In the genomic region with DNA sequence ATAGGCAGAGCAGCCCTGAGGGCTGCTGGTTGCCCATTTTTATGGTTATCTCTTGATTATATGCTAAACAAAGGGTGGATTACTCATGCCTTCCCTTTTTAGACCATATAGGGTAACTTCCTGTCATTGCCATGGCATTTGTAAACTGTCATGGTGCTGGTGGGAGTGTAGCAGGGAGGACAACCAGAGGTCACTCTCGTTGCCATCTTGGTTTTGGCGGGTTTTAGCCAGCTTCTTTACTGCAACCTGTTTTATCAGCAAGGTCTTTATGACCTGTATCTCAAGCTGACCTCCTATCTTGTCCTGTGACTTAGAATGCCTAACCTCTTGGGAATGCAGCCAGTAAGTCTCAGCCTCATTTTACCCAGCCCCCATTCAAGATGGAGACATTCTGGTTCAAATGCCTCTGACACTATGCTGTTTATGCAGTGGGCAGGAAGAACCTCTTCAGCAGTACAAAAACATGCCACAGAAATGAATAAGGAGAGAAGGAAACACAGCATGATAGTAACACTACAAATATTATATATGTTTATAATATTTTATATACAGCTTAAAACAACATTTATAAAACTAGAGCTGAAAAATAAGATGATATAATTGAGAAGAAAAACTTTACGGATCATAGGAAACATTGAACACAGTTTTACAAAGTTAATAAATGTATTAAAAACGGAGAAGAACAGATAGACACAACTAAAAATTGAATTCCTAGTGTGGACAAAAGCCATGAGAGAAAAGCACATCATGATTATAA, we compare ENCODE assay signal across 24 cellular contexts. TPM values are rescaled to one million over a fixed set of nuclear protein-coding genes. Genes with fewer than 3 reads are reported as not detected.
DNase-seq lines count a peak whose midpoint lies in the region; ATAC-seq, FAIRE-seq and TF ChIP-seq lines count a peak whose summit lies in the region.
"Had no signal": no experiment of that assay in that cellular context is flagged by ENCODE, and none has a peak within 500 bp of the region (broad histone marks: within the 10 kb centered on the region; RNA-seq: fewer than 3 reads in every experiment).

No MANE protein-coding gene starts in this region.

- no peak overlapping the region for H3K27ac ChIP-seq in H1 (ENCODE audit: low read depth, low read length)
- no peak overlapping the region for H3K27ac ChIP-seq in foreskin keratinocyte
- H3K27ac ChIP-seq: 22Rv1; BLaER1 treated with 17β-estradiol and CSF1 and Interleukin-3, amounts not matched to agents 10 nM and 100 nM; GM23248 had no signal

- H3K18ac ChIP-seq in H1 (ENCODE audit: extremely low read depth, low read length): no peak overlapping the region

- 90% methylated on average over 4 of the region's 4 CpGs; no CpG with 5 or more reads in 1 of the 2 experiments for WGBS in H1 (ENCODE audit: extremely low coverage in 1 of 2, insufficient coverage in 1 of 2, insufficient read length in 1 of 2, insufficient replicate concordance in 2 of 2, low coverage in 1 of 2, low lambda C conversion rate in 2 of 2, missing lambda C conversion rate in 1 of 2), 2 experiments

- no peak overlapping the region for H3K14ac ChIP-seq in H1 (ENCODE audit: insufficient read length)

- H3K4me3 ChIP-seq in H1 (ENCODE audit: extremely low read depth in 1 of 4, insufficient read depth in 2 of 4, low read depth in 3 of 4, low read length in 4 of 4): no peak overlapping the region
- H3K4me3 ChIP-seq: BLaER1 treated with 17β-estradiol and CSF1 and Interleukin-3, amounts not matched to agents 10 nM and 100 nM; GM23248 had no signal

- TF ChIP-seq CTCF in H1 (IDR thresholded peaks at IDR 0.05; ENCODE audit: control extremely low read depth in 1 of 3, insufficient read depth in 1 of 3, low read depth in 1 of 3, low read length in 3 of 3): no peak
- TF ChIP-seq CTCF in foreskin keratinocyte (conservative IDR thresholded peaks at IDR 0.05): no peak

- H2BK15ac ChIP-seq in H1 (ENCODE audit: low read length): no peak overlapping the region

- H4K91ac ChIP-seq in H1 (replicated peaks; ENCODE audit: insufficient read length, low read length): no peak overlapping the region

- H4K20me1 ChIP-seq in H1 (replicated peaks in 1 of 2; ENCODE audit: control insufficient read depth in 1 of 2, insufficient read depth in 2 of 2, low read length in 2 of 2): no peaks in the 10 kb centered on the region
- H4K20me1 ChIP-seq: BLaER1 treated with 17β-estradiol and CSF1 and Interleukin-3, amounts not matched to agents 10 nM and 100 nM had no signal

- H3K79me1 ChIP-seq in H1 (ENCODE audit: low read depth, low read length): no peaks in the 10 kb centered on the region

- intact Hi-C loops in activated CD4-positive, alpha-beta T cell treated with anti-CD3 and anti-CD28 coated beads, Interleukin-2, amount 10 ng/mL, durations not matched to agents 24 days and 14 days (cut with micrococcal nuclease): no loop called here

- H3K9me3 ChIP-seq in H1 (ENCODE audit: insufficient read depth in 2 of 2, low read depth in 1 of 2, low read length in 1 of 2): no peaks in the 10 kb centered on the region
- H3K9me3 ChIP-seq: Caco-2 had no signal

- no peak overlapping the region; a peak in 1 of 4 replicates for H3K4me2 ChIP-seq in H1 (ENCODE audit: insufficient read depth in 1 of 2, low read depth in 2 of 2, low read length in 2 of 2)
- H3K4me2 ChIP-seq: BLaER1 treated with 17β-estradiol and CSF1 and Interleukin-3, amounts not matched to agents 10 nM and 100 nM had no signal

- H3K27me3 ChIP-seq in H1 (replicated peaks in 1 of 4; ENCODE audit: control insufficient read depth in 3 of 4, extremely low read depth in 1 of 4, insufficient read depth in 3 of 4, low read length in 3 of 4): peaks cover 0 to 4% (median 2%) of the 10 kb centered on the region in 4 experiments; a peak in 3 of 7 replicates
- H3K27me3 ChIP-seq in foreskin keratinocyte: no peaks in the 10 kb centered on the region
- H3K27me3 ChIP-seq: BLaER1 treated with 17β-estradiol and CSF1 and Interleukin-3, amounts not matched to agents 10 nM and 100 nM had no signal

- no peak overlapping the region for H3K9ac ChIP-seq in H1 (replicated peaks in 1 of 4; ENCODE audit: extremely low read depth in 1 of 4, low read depth in 3 of 4, low read length in 3 of 4)
- H3K9ac ChIP-seq: BLaER1 treated with 17β-estradiol and CSF1 and Interleukin-3, amounts not matched to agents 10 nM and 100 nM; GM23248 had no signal

- ATAC-seq in foreskin keratinocyte: no peak
- ATAC-seq: HCT116, Right ventricle myocardium inferior had no signal

- no peaks in the 10 kb centered on the region for H3K23me2 ChIP-seq in H1 (ENCODE audit: low read depth, low read length)

- no peaks in the 10 kb centered on the region for H3K36me3 ChIP-seq in H1 (ENCODE audit: control insufficient read depth in 2 of 4, insufficient read depth in 4 of 4, low read length in 3 of 4)
- H3K36me3 ChIP-seq: BLaER1 treated with 17β-estradiol and CSF1 and Interleukin-3, amounts not matched to agents 10 nM and 100 nM had no signal

- H3K4me1 ChIP-seq in H1 (replicated peaks in 1 of 4; ENCODE audit: control insufficient read depth in 3 of 4, insufficient read depth in 4 of 4, low read length in 3 of 4): peaks cover 8 to 16% (median 14%) of the 10 kb centered on the region in 4 experiments
- no peaks in the 10 kb centered on the region for H3K4me1 ChIP-seq in foreskin keratinocyte
- H3K4me1 ChIP-seq: BLaER1 treated with 17β-estradiol and CSF1 and Interleukin-3, amounts not matched to agents 10 nM and 100 nM; Caco-2 had no signal

- no peak overlapping the region for H3K4ac ChIP-seq in H1 (replicated peaks; ENCODE audit: insufficient read length, low read depth, low read length)

- no peak for TF ChIP-seq RAD21 in H1 (IDR thresholded peaks at IDR 0.05 in 1 of 2, conservative IDR thresholded peaks at IDR 0.05 in 1 of 2; ENCODE audit: low read depth in 2 of 2, low read length in 2 of 2)

- no peak overlapping the region for H3K23ac ChIP-seq in H1 (ENCODE audit: insufficient read length)

- H4K8ac ChIP-seq in H1 (ENCODE audit: extremely low read depth, insufficient read depth, low read length): no peak overlapping the region

- no peak overlapping the region for H3K56ac ChIP-seq in H1 (replicated peaks; ENCODE audit: insufficient read length, low read depth, low read length)

- H3K79me2 ChIP-seq in H1 (ENCODE audit: control insufficient read depth in 1 of 2, insufficient read depth in 2 of 2, low read length in 2 of 2): no peaks in the 10 kb centered on the region

- peak; percentile 12 for DNase-seq in activated CD4-positive, alpha-beta T cell treated with anti-CD3 and anti-CD28 coated beads, Interleukin-2, amount 10 ng/mL, durations not matched to agents 24 days and 14 days
- no peak for DNase-seq in activated CD4-positive, alpha-beta T cell treated with anti-CD3 and anti-CD28 coated beads, Interleukin-2, amount 10 ng/mL, durations not matched to agents 7 days and 5 days
- DNase-seq in NCI-H146 (lab: John Stamatoyannopoulos, UW) (peak; percentile 72), H1 (ENCODE audit: low read depth in 1 of 2, low spot score in 2 of 2) (no peak), ureter (ENCODE audit: low spot score) (no peak), T-helper 9 cell (no peak), foreskin keratinocyte (no peak), T-helper 2 cell (no peak)
- DNase-seq: Caco-2; CD4-positive, alpha-beta memory T cell; EL; GM23248; KBM-7; NCI-H1105; NCI-H1694 treated with DMSO at 0.1 percent for 48 hours; NCI-H2081 treated with DMSO at 0.1 percent for 48 hours; NCI-H446; NCI-H526 had no signal

- H2BK12ac ChIP-seq in H1 (ENCODE audit: low read depth, low read length): peak overlapping the region; percentile 43; the same call in 1 of the 2 replicates

- H2BK5ac ChIP-seq in H1 (ENCODE audit: low read depth, low read length): peak overlapping the region; percentile 29; the same call in 1 of the 2 replicates

- H3K27me3 Mint-ChIP-seq in activated CD4-positive, alpha-beta T cell treated with anti-CD3 and anti-CD28 coated beads, Interleukin-2, amount 10 ng/mL, durations not matched to agents 24 days and 14 days: no peaks in the 10 kb centered on the region
- H3K27me3 Mint-ChIP-seq in activated CD4-positive, alpha-beta T cell treated with anti-CD3 and anti-CD28 coated beads, Interleukin-2, amount 10 ng/mL, durations not matched to agents 7 days and 5 days: no peaks in the 10 kb centered on the region

- H3K27ac Mint-ChIP-seq in activated CD4-positive, alpha-beta T cell treated with anti-CD3 and anti-CD28 coated beads, Interleukin-2, amount 10 ng/mL, durations not matched to agents 24 days and 14 days: no peak overlapping the region
- H3K27ac Mint-ChIP-seq in activated CD4-positive, alpha-beta T cell treated with anti-CD3 and anti-CD28 coated beads, Interleukin-2, amount 10 ng/mL, durations not matched to agents 7 days and 5 days: no peak overlapping the region
- H3K27ac Mint-ChIP-seq: CD4-positive, alpha-beta memory T cell had no signal

- no peak for TF ChIP-seq EP300 in H1 (IDR thresholded peaks at IDR 0.05; ENCODE audit: borderline replicate concordance in 1 of 2, low read depth in 2 of 2, low read length in 2 of 2)

- CTCF ChIA-PET in activated CD4-positive, alpha-beta T cell treated with anti-CD3 and anti-CD28 coated beads, Interleukin-2, amount 10 ng/mL, durations not matched to agents 7 days and 5 days (lab: Charles Lee): no interaction called here
- CTCF ChIA-PET in H1 (lab: Charles Lee; ENCODE audit: partially characterized antibody): interaction anchor here (1.0 to 2.1 kb wide), 3 partner anchors 35 to 56 kb away, joined by 3 to 9 read pairs (median 3); no protein-coding TSS in a partner anchor

- no peak overlapping the region for H4K5ac ChIP-seq in H1 (ENCODE audit: insufficient read length, low read depth, low read length)

- no peak for FAIRE-seq in H1 (lab: Jason Lieb, UNC)

- no peak for TF ChIP-seq POLR2A in H1 (IDR thresholded peaks at IDR 0.05; ENCODE audit: control extremely low read depth in 1 of 2, low read depth in 2 of 2, low read length in 2 of 2)

- H3K36me3 Mint-ChIP-seq in activated CD4-positive, alpha-beta T cell treated with anti-CD3 and anti-CD28 coated beads, Interleukin-2, amount 10 ng/mL, durations not matched to agents 24 days and 14 days (ENCODE audit: low read depth): no peaks in the 10 kb centered on the region
- H3K36me3 Mint-ChIP-seq in activated CD4-positive, alpha-beta T cell treated with anti-CD3 and anti-CD28 coated beads, Interleukin-2, amount 10 ng/mL, durations not matched to agents 7 days and 5 days (ENCODE audit: low read depth): no peaks in the 10 kb centered on the region
- H3K36me3 Mint-ChIP-seq: CD4-positive, alpha-beta memory T cell had no signal

- peak overlapping the region; percentile 87; the same call in 1 of the 2 replicates for H2BK20ac ChIP-seq in H1 (ENCODE audit: low read length)

- H3K4me3 Mint-ChIP-seq in activated CD4-positive, alpha-beta T cell treated with anti-CD3 and anti-CD28 coated beads, Interleukin-2, amount 10 ng/mL, durations not matched to agents 24 days and 14 days: no peak overlapping the region
- no peak overlapping the region for H3K4me3 Mint-ChIP-seq in activated CD4-positive, alpha-beta T cell treated with anti-CD3 and anti-CD28 coated beads, Interleukin-2, amount 10 ng/mL, durations not matched to agents 7 days and 5 days
- H3K4me3 Mint-ChIP-seq: CD4-positive, alpha-beta memory T cell had no signal

- POLR2A ChIA-PET in activated CD4-positive, alpha-beta T cell treated with anti-CD3 and anti-CD28 coated beads, Interleukin-2, amount 10 ng/mL, durations not matched to agents 7 days and 5 days (lab: Charles Lee): no interaction called here
- POLR2A ChIA-PET in H1 (lab: Charles Lee; ENCODE audit: partially characterized antibody): interaction anchor here (1.2 kb wide), 1 partner anchor 10 kb away, joined by 5 read pairs; no protein-coding TSS in a partner anchor

- H3K4me1 Mint-ChIP-seq in activated CD4-positive, alpha-beta T cell treated with anti-CD3 and anti-CD28 coated beads, Interleukin-2, amount 10 ng/mL, durations not matched to agents 24 days and 14 days: no peaks in the 10 kb centered on the region
- H3K4me1 Mint-ChIP-seq in activated CD4-positive, alpha-beta T cell treated with anti-CD3 and anti-CD28 coated beads, Interleukin-2, amount 10 ng/mL, durations not matched to agents 7 days and 5 days: no peaks in the 10 kb centered on the region

- H2AK5ac ChIP-seq in H1 (ENCODE audit: low read depth, low read length): 0 out of 2 replicates have a peak overlapping the region, but pooled peaks have one; percentile 82

- no peaks in the 10 kb centered on the region for H3K9me3 Mint-ChIP-seq in activated CD4-positive, alpha-beta T cell treated with anti-CD3 and anti-CD28 coated beads, Interleukin-2, amount 10 ng/mL, durations not matched to agents 24 days and 14 days
- H3K9me3 Mint-ChIP-seq in activated CD4-positive, alpha-beta T cell treated with anti-CD3 and anti-CD28 coated beads, Interleukin-2, amount 10 ng/mL, durations not matched to agents 7 days and 5 days: no peaks in the 10 kb centered on the region
- H3K9me3 Mint-ChIP-seq: CD4-positive, alpha-beta memory T cell had no signal

- no peak overlapping the region for H2BK120ac ChIP-seq in H1 (replicated peaks; ENCODE audit: low read depth, low read length)

- H2AFZ ChIP-seq in H1 (ENCODE audit: low read length): no peak overlapping the region
- H2AFZ ChIP-seq: GM23248 had no signal

RNA-seq across cellular contexts. Expression of gene SAMD5, which starts 58.9 kb away (rescaled TPM):
- total RNA-seq in activated CD4-positive, alpha-beta T cell treated with anti-CD3 and anti-CD28 coated beads, Interleukin-2, amount 10 ng/mL, durations not matched to agents 24 days and 14 days: 0.05 and 0.07 TPM in 2 replicates
- total RNA-seq in activated CD4-positive, alpha-beta T cell treated with anti-CD3 and anti-CD28 coated beads, Interleukin-2, amount 10 ng/mL, durations not matched to agents 7 days and 5 days: not detected
- 0.04 and 0.08 TPM in 2 replicates for total RNA-seq in H1 (2021; fragmentation: NEBNext Ultra II Directional; extraction: Animal tissue kit (Norgen Biotek cat#: 25700))
- polyA plus RNA-seq in H1 (2011; rRNA removed) (0.02 TPM in 1 of 2 replicates, not detected in the other), foreskin keratinocyte (0.46 and 0.76 TPM in 2 replicates)
- 0.01 TPM for polyA plus RNA-seq in H1 (2011; cell fraction: cytosol; rRNA removed)
- polyA plus RNA-seq in H1 (2011; cell fraction: nucleus; rRNA removed): not detected
- 0.07 TPM in 1 of 4 replicates, not detected in the others for polyA plus RNA-seq in H1 (2012, experiment 1 of 2)
- not detected for polyA plus RNA-seq in H1 (2012, experiment 2 of 2)
- polyA plus RNA-seq in H1 (2013, experiment 1 of 2): 0.02 TPM
- polyA plus RNA-seq in H1 (2013, experiment 2 of 2): 0.02 TPM
- not detected in 2 replicates for polyA minus RNA-seq in H1 (2011; rRNA and poly(A)+ RNA removed)
- not detected for polyA minus RNA-seq in H1 (2011; cell fraction: cytosol; rRNA and poly(A)+ RNA removed)
- 1.8 TPM for polyA minus RNA-seq in H1 (2011; cell fraction: nucleus; rRNA and poly(A)+ RNA removed)
- total RNA-seq in ureter (4.8 TPM), foreskin keratinocyte (1.4 and 2.6 TPM in 2 replicates)
- total RNA-seq: CD4-positive, alpha-beta memory T cell; GM23248; OCI-LY7; T-helper 1 cell treated with Interleukin-12 subunit alpha and Interleukin-12 subunit beta and Interleukin-4 antibody, amounts not matched to agents 30 ng/mL and 1 ng/mL, for 36 hours had no signal
- polyA plus RNA-seq: CD4-positive, alpha-beta memory T cell; GM23248 had no signal

Comparison
In these comparisons a context has a peak if more than half of its experiments do, and no peak if none do; other contexts are left out.
1. DNase-seq: peak in activated CD4-positive, alpha-beta T cell treated with anti-CD3 and anti-CD28 coated beads, Interleukin-2, amount 10 ng/mL, durations not matched to agents 24 days and 14 days (single experiment) and NCI-H146 (single experiment); none in activated CD4-positive, alpha-beta T cell treated with anti-CD3 and anti-CD28 coated beads, Interleukin-2, amount 10 ng/mL, durations not matched to agents 7 days and 5 days (single experiment), H1 (0 of 2), ureter (single experiment), T-helper 9 cell (single experiment), foreskin keratinocyte (0 of 2) and T-helper 2 cell (0 of 5).